ENCODE assay signal across 22 cellular contexts in the genomic region with DNA sequence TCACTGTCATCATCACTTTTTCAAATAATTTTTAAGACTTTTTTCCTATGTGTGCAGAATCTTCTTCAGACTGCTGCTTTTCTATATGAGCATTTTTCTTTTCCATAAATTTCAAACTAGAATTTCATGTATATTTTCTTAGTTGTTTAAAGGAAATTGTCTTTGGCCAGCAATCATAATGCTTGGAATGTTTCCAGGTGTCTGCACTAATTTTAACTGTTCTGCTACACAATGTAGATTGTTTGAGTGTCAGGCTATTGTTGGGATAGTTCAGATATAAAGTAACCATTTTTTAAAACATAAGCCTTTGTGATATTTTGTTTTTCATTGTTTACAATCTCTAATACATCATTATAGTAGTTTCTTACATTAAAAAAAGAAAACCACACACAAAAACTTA.
"Had no signal": no experiment of that assay in that cellular context is flagged by ENCODE, and none has a peak within 500 bp of the region (broad histone marks: within the 10 kb centered on the region; RNA-seq: fewer than 3 reads in every experiment).

No MANE protein-coding gene starts in this region.

- H3K4me3 ChIP-seq: lung, ovary, skin epidermis, spleen, suprapubic skin, thoracic aorta, tibial artery, upper lobe of right lung had no signal

- H3K9me3 ChIP-seq: ovary, suprapubic skin, thoracic aorta, upper lobe of right lung had no signal

- ATAC-seq: left cardiac atrium; left lobe of liver; natural killer cell; right cardiac atrium; sciatic nerve; stimulated activated effector memory CD8-positive, alpha-beta T cell treated with anti-CD3 and anti-CD28 coated beads, Interleukin-12 subunit alpha, Interleukin-12 subunit beta, amount 100 ng/mL, for 72 hours; upper lobe of right lung had no signal

- DNase-seq: hippocampal formation; kidney glomerular epithelial cell; left cardiac atrium; mesendoderm; naive B cell; natural killer cell; ovary; retina; right cardiac atrium; spleen; stimulated activated CD4-positive, alpha-beta T cell treated with anti-CD3 and anti-CD28 coated beads, Interleukin-4, amount 100 ng/mL, for 24 hours; stimulated activated naive CD4-positive, alpha-beta T cell; tibial artery; trophoblast cell; upper lobe of right lung had no signal

- H3K36me3 ChIP-seq: ovary, spleen, suprapubic skin, thoracic aorta, tibial artery, upper lobe of right lung had no signal

- H3K27me3 ChIP-seq: ovary, spleen, suprapubic skin, tibial artery, upper lobe of right lung had no signal

- H3K4me1 ChIP-seq: spleen, suprapubic skin, tibial artery, upper lobe of right lung had no signal

- H3K27ac ChIP-seq: ovary, skin epidermis, spleen, suprapubic skin, thoracic aorta, tibial artery, upper lobe of right lung had no signal
